ENCODE assay signal across 11 cellular contexts in genomic region chr20:24289737-24290481, GRCh38.
DNase-seq lines count a peak whose midpoint lies in the region; ATAC-seq and TF ChIP-seq lines count a peak whose summit lies in the region.
"Had no signal": no experiment of that assay in that cellular context is flagged by ENCODE, and none has a peak within 500 bp of the region (broad histone marks: within the 10 kb centered on the region; RNA-seq: fewer than 3 reads in every experiment).

No MANE protein-coding gene starts in this region.

- no peak for TF ChIP-seq RAD21 in liver (IDR thresholded peaks at IDR 0.05)

- in situ Hi-C loops in transverse colon (cut with MboI; ENCODE audit: low pct_ligation_motif_present in 1 of 4, low pct_unique_long_range_greater_than_20kb in 1 of 4, low sequenced_read_pairs in 3 of 4), result no loop called here

- H3K9me3 ChIP-seq in WERI-Rb-1 (ENCODE audit: severe bottlenecking) (peaks cover 3% of the 10 kb centered on the region), liver (ENCODE audit: control insufficient read depth in 4 of 4, low read length in 3 of 4) (peaks cover 0 to 4% (median 0%) of the 10 kb centered on the region in 4 donors), MG63 (no peaks in the 10 kb centered on the region), transverse colon (no peaks in the 10 kb centered on the region)

- H3K4me3 ChIP-seq in WERI-Rb-1 (ENCODE audit: low read depth, low read length) (no peak overlapping the region), liver (ENCODE audit: low read depth in 1 of 3, low read length in 3 of 3) (no peak overlapping the region), MG63 (no peak overlapping the region), transverse colon (no peak overlapping the region)
- H3K4me3 ChIP-seq: left lung had no signal

- no peak for TF ChIP-seq EP300 in transverse colon (IDR thresholded peaks at IDR 0.05; ENCODE audit: low read depth)

- H3K27me3 ChIP-seq in WERI-Rb-1 (ENCODE audit: insufficient read depth, low read depth, severe bottlenecking) (no peaks in the 10 kb centered on the region), liver (ENCODE audit: control insufficient read depth in 4 of 4, insufficient read depth in 4 of 4, low read length in 3 of 4) (no peaks in the 10 kb centered on the region), MG63 (no peaks in the 10 kb centered on the region), transverse colon (no peaks in the 10 kb centered on the region)
- H3K27me3 ChIP-seq: left lung had no signal

- 48% methylated on average over 7 of the region's 7 CpGs for WGBS in liver
- WGBS in transverse colon (ENCODE audit: low coverage in 1 of 2), 2 donors, result 45 to 46% methylated on average over 5 to 7 of the region's 7 CpGs

- intact Hi-C loops in transverse colon (cut with DNase I; ENCODE audit: low total_unique reads), result no loop called here

- no peak for TF ChIP-seq POLR2A in transverse colon (IDR thresholded peaks at IDR 0.05)

- TF ChIP-seq CTCF in WERI-Rb-1 (IDR thresholded peaks at IDR 0.05; ENCODE audit: low read depth, low read length) (0 out of 2 replicates have a peak, but pooled peaks have one; percentile 2), liver (IDR thresholded peaks at IDR 0.05; ENCODE audit: low read depth, low read length, missing input control) (no peak), transverse colon (IDR thresholded peaks at IDR 0.05) (no peak)

- no peak for DNase-seq in WERI-Rb-1
- DNase-seq in MG63, result no peak
- DNase-seq in DMS79 (lab: John Stamatoyannopoulos, UW), result no peak
- DNase-seq in transverse colon, result no peak
- no peak for DNase-seq in SK-N-DZ (ENCODE audit: low spot score)
- DNase-seq: DMS153, left lung, NCI-H187 treated with DMSO at 0.1 percent for 48 hours had no signal

- H3K4me1 ChIP-seq in liver (ENCODE audit: control insufficient read depth in 4 of 4, insufficient read depth in 4 of 4, low read length in 3 of 4) (no peaks in the 10 kb centered on the region), transverse colon (no peaks in the 10 kb centered on the region)
- H3K4me1 ChIP-seq: left lung had no signal

- peak; percentile 73 for ATAC-seq in GM18861 (IDR thresholded peaks at IDR 0.05; ENCODE audit: unreplicated experiment)
- ATAC-seq in HG03571 (IDR thresholded peaks at IDR 0.05; ENCODE audit: unreplicated experiment), result peak; percentile 62
- ATAC-seq: left lung had no signal

- no peak overlapping the region for H3K27ac ChIP-seq in WERI-Rb-1
- H3K27ac ChIP-seq in liver (ENCODE audit: low read depth in 1 of 2, low read length in 2 of 2), result no peak overlapping the region
- no peak overlapping the region for H3K27ac ChIP-seq in transverse colon
- H3K27ac ChIP-seq: left lung had no signal

- no peak overlapping the region for H3K9ac ChIP-seq in liver (ENCODE audit: low read depth in 1 of 2, low read length in 2 of 2)

- H3K36me3 ChIP-seq in WERI-Rb-1 (no peaks in the 10 kb centered on the region), liver (ENCODE audit: control insufficient read depth in 4 of 4, insufficient read depth in 3 of 4, low read depth in 1 of 4, low read length in 3 of 4) (no peaks in the 10 kb centered on the region), MG63 (no peaks in the 10 kb centered on the region), transverse colon (no peaks in the 10 kb centered on the region)
- H3K36me3 ChIP-seq: left lung had no signal

TF ChIP-seq in liver, 16 proteins besides CTCF, POLR2A, EP300 and RAD21:
- peak; percentile 10 to 11 for TF ChIP-seq HNF4A (conservative IDR thresholded peaks at IDR 0.05)
- TF ChIP-seq MAX (IDR thresholded peaks at IDR 0.05), result no peak
TF ChIP-seq in liver: peak in this region for 1.
